Comparison of ENCODE assay signal across 22 cellular contexts in the genomic region with DNA sequence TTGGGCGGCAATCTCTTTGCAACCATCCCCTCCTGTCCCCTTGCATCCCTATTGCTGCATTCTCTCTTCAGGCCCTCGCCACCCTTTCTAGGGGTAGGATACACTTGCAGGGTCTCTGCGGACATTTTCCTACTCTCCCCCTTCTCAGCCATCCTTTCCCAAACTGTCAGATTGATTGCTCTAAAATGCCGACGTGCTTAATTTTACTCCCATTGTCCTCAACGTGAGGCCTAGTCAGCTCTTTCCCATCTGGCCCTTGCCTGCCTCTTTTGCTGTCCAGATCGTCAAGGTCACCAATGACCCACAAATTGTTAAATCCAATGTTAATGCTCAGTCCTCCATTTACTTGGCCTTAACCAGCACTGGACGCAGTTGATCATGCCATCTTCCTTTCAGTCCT. TPM values are rescaled to one million over a fixed set of nuclear protein-coding genes. Genes with fewer than 3 reads are reported as not detected.
A peak's percentile ranks its signal among the peaks of the same experiment; 100 is the strongest.
DNase-seq lines count a peak whose midpoint lies in the region; ATAC-seq, FAIRE-seq and TF ChIP-seq lines count a peak whose summit lies in the region.
"Had no signal": no experiment of that assay in that cellular context is flagged by ENCODE, and none has a peak within 500 bp of the region (broad histone marks: within the 10 kb centered on the region; RNA-seq: fewer than 3 reads in every experiment).

No MANE protein-coding gene starts in this region.

- TF ChIP-seq CTCF in HepG2 (CRISPR knock-in tag; IDR thresholded peaks at IDR 0.05) (no peak), right lobe of liver (IDR thresholded peaks at IDR 0.05) (no peak), HCT116 (IDR thresholded peaks at IDR 0.05 in 2 of 3, conservative IDR thresholded peaks at IDR 0.05 in 1 of 3; ENCODE audit: borderline replicate concordance in 1 of 3, insufficient read depth in 1 of 3, low read depth in 2 of 3, low read length in 2 of 3) (no peak), H1 (IDR thresholded peaks at IDR 0.05; ENCODE audit: control extremely low read depth in 1 of 3, insufficient read depth in 1 of 3, low read depth in 1 of 3, low read length in 3 of 3) (no peak)

- FAIRE-seq in HepG2 (lab: Jason Lieb, UNC) (no peak), H1 (lab: Jason Lieb, UNC) (no peak)
- FAIRE-seq: A204.1, D721Med, G401.6, GM12891 had no signal

- H3K4me2 ChIP-seq in HepG2 (ENCODE audit: low read depth, low read length) (no peak overlapping the region), HCT116 (ENCODE audit: low read length) (peak overlapping the region; percentile 67; the same call in 1 of the 2 replicates), H1 (ENCODE audit: insufficient read depth in 1 of 2, low read depth in 2 of 2, low read length in 2 of 2) (no peak overlapping the region; a peak in 1 of 4 replicates)
- H3K4me2 ChIP-seq: BLaER1 treated with 17β-estradiol and CSF1 and Interleukin-3, amounts not matched to agents 10 nM and 100 nM had no signal

- H4K8ac ChIP-seq in H1 (ENCODE audit: extremely low read depth, insufficient read depth, low read length): no peak overlapping the region

- ATAC-seq in HepG2 (no peak), right lobe of liver (no peak), HCT116 (no peak), GM21619 (IDR thresholded peaks at IDR 0.05; ENCODE audit: unreplicated experiment) (no peak), GM18873 (IDR thresholded peaks at IDR 0.05; ENCODE audit: low FRiP score, unreplicated experiment) (no peak)
- ATAC-seq: CD8-positive, alpha-beta T cell had no signal

- H3K9me3 ChIP-seq in HepG2 (ENCODE audit: low read length): no peaks in the 10 kb centered on the region
- no peaks in the 10 kb centered on the region for H3K9me3 ChIP-seq in right lobe of liver
- no peaks in the 10 kb centered on the region for H3K9me3 ChIP-seq in HCT116 (ENCODE audit: control insufficient read depth in 1 of 2, insufficient read depth in 1 of 2, low read depth in 1 of 2, low read length in 2 of 2)
- no peaks in the 10 kb centered on the region for H3K9me3 ChIP-seq in H1 (ENCODE audit: insufficient read depth in 2 of 2, low read depth in 1 of 2, low read length in 1 of 2)
- H3K9me3 ChIP-seq: BLaER1 treated with 17β-estradiol and CSF1 and Interleukin-3, amounts not matched to agents 10 nM and 100 nM; Caco-2 had no signal

- H2BK120ac ChIP-seq in H1 (replicated peaks; ENCODE audit: low read depth, low read length): no peak overlapping the region

- no peak overlapping the region for H3K14ac ChIP-seq in H1 (ENCODE audit: insufficient read length)

- H2BK5ac ChIP-seq in H1 (ENCODE audit: low read depth, low read length): no peak overlapping the region

- H2AFZ ChIP-seq in HepG2 (ENCODE audit: low read length) (no peak overlapping the region), HCT116 (ENCODE audit: low read depth, low read length, poor library complexity, severe bottlenecking) (no peak overlapping the region), H1 (ENCODE audit: low read length) (no peak overlapping the region)

- TF ChIP-seq RAD21 in HepG2 (CRISPR knock-in tag; IDR thresholded peaks at IDR 0.05) (no peak), HCT116 (IDR thresholded peaks at IDR 0.05; ENCODE audit: low read depth) (no peak), H1 (IDR thresholded peaks at IDR 0.05 in 1 of 2, conservative IDR thresholded peaks at IDR 0.05 in 1 of 2; ENCODE audit: low read depth in 2 of 2, low read length in 2 of 2) (no peak)

- H3K27me3 ChIP-seq in HepG2 (ENCODE audit: control insufficient read depth in 1 of 2, insufficient read depth in 2 of 2, low read length in 2 of 2) (no peaks in the 10 kb centered on the region; a peak in 1 of 5 replicates), right lobe of liver (no peaks in the 10 kb centered on the region), HCT116 (ENCODE audit: insufficient read depth, low read length) (no peaks in the 10 kb centered on the region), H1 (replicated peaks in 1 of 4; ENCODE audit: control insufficient read depth in 3 of 4, extremely low read depth in 1 of 4, insufficient read depth in 3 of 4, low read length in 3 of 4) (peaks cover 64 to 84% (median 79%) of the 10 kb centered on the region in 4 experiments)
- H3K27me3 ChIP-seq: BLaER1 treated with 17β-estradiol and CSF1 and Interleukin-3, amounts not matched to agents 10 nM and 100 nM had no signal

- intact Hi-C loops in HepG2 (cut with micrococcal nuclease; ENCODE audit: unreplicated experiment): no loop called here
- intact Hi-C loops in right lobe of liver (cut with DNase I): no loop called here
- intact Hi-C loops in HCT116 (cut with micrococcal nuclease): no loop called here

- H4K5ac ChIP-seq in H1 (ENCODE audit: insufficient read length, low read depth, low read length): no peak overlapping the region

- H3K27ac ChIP-seq in HepG2 (ENCODE audit: extremely low read length, insufficient read depth, low read length) (no peak overlapping the region), right lobe of liver (no peak overlapping the region), HCT116 (ENCODE audit: low read depth, low read length) (no peak overlapping the region), H1 (ENCODE audit: low read depth, low read length) (no peak overlapping the region)
- H3K27ac ChIP-seq: BLaER1 treated with 17β-estradiol and CSF1 and Interleukin-3, amounts not matched to agents 10 nM and 100 nM; C4-2B had no signal

- H4K91ac ChIP-seq in H1 (replicated peaks; ENCODE audit: insufficient read length, low read length): no peak overlapping the region

- no peak overlapping the region for H3K9ac ChIP-seq in HepG2 (ENCODE audit: insufficient read depth, low read depth, low read length)
- H3K9ac ChIP-seq in HCT116 (ENCODE audit: low read length): no peak overlapping the region
- H3K9ac ChIP-seq in H1 (replicated peaks in 1 of 4; ENCODE audit: extremely low read depth in 1 of 4, low read depth in 3 of 4, low read length in 3 of 4): no peak overlapping the region
- H3K9ac ChIP-seq: BLaER1 treated with 17β-estradiol and CSF1 and Interleukin-3, amounts not matched to agents 10 nM and 100 nM had no signal

- no peaks in the 10 kb centered on the region for H3K36me3 ChIP-seq in HepG2 (replicated peaks in 1 of 2; ENCODE audit: control insufficient read depth in 1 of 2, insufficient read depth in 2 of 2, low read length in 2 of 2)
- no peaks in the 10 kb centered on the region for H3K36me3 ChIP-seq in right lobe of liver
- no peaks in the 10 kb centered on the region for H3K36me3 ChIP-seq in HCT116 (ENCODE audit: control insufficient read depth in 1 of 2, insufficient read depth in 2 of 2, low read length in 2 of 2)
- H3K36me3 ChIP-seq in H1 (ENCODE audit: control insufficient read depth in 2 of 4, insufficient read depth in 4 of 4, low read length in 3 of 4): no peaks in the 10 kb centered on the region
- H3K36me3 ChIP-seq: BLaER1 treated with 17β-estradiol and CSF1 and Interleukin-3, amounts not matched to agents 10 nM and 100 nM had no signal

- CTCF ChIA-PET in HepG2 (lab: Yijun Ruan, JAX; ENCODE audit: low intra/inter-chr PET ratio, low total read pairs) (no interaction called here), HCT116 (lab: Charles Lee) (no interaction called here), H1 (lab: Charles Lee; ENCODE audit: partially characterized antibody) (no interaction called here)

- TF ChIP-seq POLR2A in HepG2 (IDR thresholded peaks at IDR 0.05; ENCODE audit: insufficient read depth in 1 of 2, low read depth in 2 of 2, low read length in 2 of 2) (no peak), right lobe of liver (IDR thresholded peaks at IDR 0.05) (no peak), HCT116 (IDR thresholded peaks at IDR 0.05; ENCODE audit: borderline replicate concordance, extremely low read depth, insufficient read depth, insufficient read length) (no peak), H1 (IDR thresholded peaks at IDR 0.05; ENCODE audit: control extremely low read depth in 1 of 2, low read depth in 2 of 2, low read length in 2 of 2) (no peak)

- in situ Hi-C loops in HepG2 (cut with HindIII; ENCODE audit: extremely low pct_ligation_motif_present, low pct_unique_long_range_greater_than_20kb): no loop called here

- H3K56ac ChIP-seq in H1 (replicated peaks; ENCODE audit: insufficient read length, low read depth, low read length): no peak overlapping the region

- DNase-seq in HepG2 (ENCODE audit: low spot score) (no peak), right lobe of liver (no peak), HCT116 (ENCODE audit: low read depth, low spot score) (no peak), H1 (ENCODE audit: low read depth in 1 of 2, low spot score in 2 of 2) (no peak)
- DNase-seq: 8988T; AML-193; Calu3; CD4-positive, alpha-beta T cell; CD8-positive, alpha-beta T cell; DMS79 treated with DMSO at 0.1 percent for 48 hours; GF-D8 had no signal

- H3K23me2 ChIP-seq in H1 (ENCODE audit: low read depth, low read length): no peaks in the 10 kb centered on the region

- no peaks in the 10 kb centered on the region for H3K9me2 ChIP-seq in HCT116 (ENCODE audit: insufficient read depth)

- no peak overlapping the region for H2AK5ac ChIP-seq in H1 (ENCODE audit: low read depth, low read length)

- H2BK12ac ChIP-seq in H1 (ENCODE audit: low read depth, low read length): no peak overlapping the region

- TF ChIP-seq EP300 in HepG2 (IDR thresholded peaks at IDR 0.05; ENCODE audit: low read depth in 2 of 2, low read length in 2 of 2) (no peak), HepG2 (CRISPR knock-in tag; IDR thresholded peaks at IDR 0.05; ENCODE audit: borderline replicate concordance) (no peak), H1 (IDR thresholded peaks at IDR 0.05; ENCODE audit: borderline replicate concordance in 1 of 2, low read depth in 2 of 2, low read length in 2 of 2) (no peak)

- no peak overlapping the region for H3K23ac ChIP-seq in H1 (ENCODE audit: insufficient read length)

- RAD21 ChIA-PET in HCT116 (lab: Charles Lee; ENCODE audit: low non-redundant PET in 1 of 2, low total read pairs in 2 of 2, uncharacterized antibody in 2 of 2, unreplicated experiment in 2 of 2): no interaction called here

- H2BK15ac ChIP-seq in H1 (ENCODE audit: low read length): no peak overlapping the region

- no TSS peak for BruUV-seq in HepG2 (replicated peaks; lab: Mats Ljungman, UMichigan)
- no TSS peak for BruUV-seq in HCT116 (replicated peaks; lab: Mats Ljungman, UMichigan)

- H3K4me3 ChIP-seq in HepG2 (replicated peaks in 1 of 3; ENCODE audit: insufficient read depth in 1 of 3, low read depth in 2 of 3, low read length in 3 of 3) (no peak overlapping the region), right lobe of liver (no peak overlapping the region), HCT116 (replicated peaks in 1 of 2; ENCODE audit: low read depth in 1 of 2, low read length in 2 of 2) (no peak overlapping the region), H1 (ENCODE audit: extremely low read depth in 1 of 4, insufficient read depth in 2 of 4, low read depth in 3 of 4, low read length in 4 of 4) (no peak overlapping the region)
- H3K4me3 ChIP-seq: BLaER1 treated with 17β-estradiol and CSF1 and Interleukin-3, amounts not matched to agents 10 nM and 100 nM had no signal

- POLR2A ChIA-PET in HepG2 (lab: Yijun Ruan, JAX): no interaction called here
- POLR2A ChIA-PET in HCT116 (lab: Charles Lee): no interaction called here
- POLR2A ChIA-PET in H1 (lab: Charles Lee; ENCODE audit: partially characterized antibody): no interaction called here

- WGBS in HepG2 (ENCODE audit: low lambda C conversion rate): 81% methylated on average over 8 of the region's 8 CpGs
- WGBS in right lobe of liver (ENCODE audit: insufficient coverage, low coverage, low lambda C conversion rate, missing lambda C conversion rate): 78% methylated on average over 7 of the region's 8 CpGs
- 72% methylated on average over 8 of the region's 8 CpGs; no CpG with 5 or more reads in 1 of the 2 experiments for WGBS in H1 (ENCODE audit: extremely low coverage in 1 of 2, insufficient coverage in 1 of 2, insufficient read length in 1 of 2, insufficient replicate concordance in 2 of 2, low coverage in 1 of 2, low lambda C conversion rate in 2 of 2, missing lambda C conversion rate in 1 of 2), 2 experiments

- no peaks in the 10 kb centered on the region for H4K20me1 ChIP-seq in HepG2 (ENCODE audit: insufficient read depth, low read length)
- no peaks in the 10 kb centered on the region for H4K20me1 ChIP-seq in HCT116 (ENCODE audit: insufficient read depth)
- peaks cover 6 to 10% of the 10 kb centered on the region in 2 experiments for H4K20me1 ChIP-seq in H1 (replicated peaks in 1 of 2; ENCODE audit: control insufficient read depth in 1 of 2, insufficient read depth in 2 of 2, low read length in 2 of 2)
- H4K20me1 ChIP-seq: BLaER1 treated with 17β-estradiol and CSF1 and Interleukin-3, amounts not matched to agents 10 nM and 100 nM had no signal

- H3K4me1 ChIP-seq in HepG2 (ENCODE audit: insufficient read depth, low read length) (peaks cover 19% of the 10 kb centered on the region), right lobe of liver (no peaks in the 10 kb centered on the region), HCT116 (ENCODE audit: control insufficient read depth in 1 of 2, insufficient read depth in 2 of 2, low read length in 2 of 2) (peaks cover 9 to 19% of the 10 kb centered on the region in 2 experiments), H1 (replicated peaks in 1 of 4; ENCODE audit: control insufficient read depth in 3 of 4, insufficient read depth in 4 of 4, low read length in 3 of 4) (peaks cover 3 to 7% (median 5%) of the 10 kb centered on the region in 4 experiments; a peak in 4 of 7 replicates)
- H3K4me1 ChIP-seq: BLaER1 treated with 17β-estradiol and CSF1 and Interleukin-3, amounts not matched to agents 10 nM and 100 nM; Caco-2 had no signal

- no peaks in the 10 kb centered on the region for H3K79me2 ChIP-seq in HepG2 (ENCODE audit: insufficient read depth, low read length)
- H3K79me2 ChIP-seq in HCT116 (ENCODE audit: insufficient read depth, low read length): no peaks in the 10 kb centered on the region
- no peaks in the 10 kb centered on the region for H3K79me2 ChIP-seq in H1 (ENCODE audit: control insufficient read depth in 1 of 2, insufficient read depth in 2 of 2, low read length in 2 of 2)

- H3K4ac ChIP-seq in H1 (replicated peaks; ENCODE audit: insufficient read length, low read depth, low read length): no peak overlapping the region

- no peak overlapping the region for H3K18ac ChIP-seq in H1 (ENCODE audit: extremely low read depth, low read length)

- no peak overlapping the region for H2BK20ac ChIP-seq in H1 (ENCODE audit: low read length)

- no peaks in the 10 kb centered on the region for H3K79me1 ChIP-seq in H1 (ENCODE audit: low read depth, low read length)

RNA-seq across cellular contexts. Expression of a gene that starts 12.7 kb away (rescaled TPM):
- total RNA-seq in HepG2 (2016; rRNA removed; fragmentation: Illumina TruSeq; extraction: Trizol) (19.3 and 22.0 TPM in 2 replicates), right lobe of liver (10 to 100 TPM in 5 of 6 experiments, 1 to 10 TPM in 1; 9.9 to 19.9 (median 16.3) TPM), HCT116 (2021; ENCODE audit: unreplicated experiment) (4.8 TPM)
- 70.4 and 78.7 TPM in 2 replicates for total RNA-seq in HepG2 (2016; cell fraction: cytosol; rRNA removed; fragmentation: Illumina TruSeq; extraction: Trizol; ENCODE audit: low read depth)
- total RNA-seq in HepG2 (2016; cell fraction: insoluble cytoplasmic fraction; rRNA removed; fragmentation: Illumina TruSeq; extraction: Trizol): 20.0 and 23.4 TPM in 2 replicates
- 36.7 and 40.7 TPM in 2 replicates for total RNA-seq in HepG2 (2016; cell fraction: membrane; rRNA removed; fragmentation: Illumina TruSeq; extraction: Trizol)
- total RNA-seq in HepG2 (2016; cell fraction: nucleus; rRNA removed; fragmentation: Illumina TruSeq; extraction: Trizol): 27.3 and 38.1 TPM in 2 replicates
- polyA plus RNA-seq in HepG2 (2011; rRNA removed) (13.4 and 17.7 TPM in 2 replicates), H1 (2011; rRNA removed) (0.52 and 2.8 TPM in 2 replicates)
- 18.1 and 21.4 TPM in 2 replicates for polyA plus RNA-seq in HepG2 (2011; cell fraction: cytosol; rRNA removed)
- polyA plus RNA-seq in HepG2 (2011; cell fraction: nucleus; rRNA removed): 10.7 and 11.9 TPM in 2 replicates
- polyA plus RNA-seq in HepG2 (2012): 14.6 and 23.3 TPM in 2 replicates
- polyA plus RNA-seq in HepG2 (2016; cell fraction: cytosol; fragmentation: Illumina TruSeq; extraction: Trizol; ENCODE audit: low read depth): 51.8 and 58.1 TPM in 2 replicates
- 25.9 and 29.7 TPM in 2 replicates for polyA plus RNA-seq in HepG2 (2016; cell fraction: insoluble cytoplasmic fraction; fragmentation: Illumina TruSeq; extraction: Trizol; ENCODE audit: low read depth)
- 28.6 and 35.5 TPM in 2 replicates for polyA plus RNA-seq in HepG2 (2016; cell fraction: membrane; fragmentation: Illumina TruSeq; extraction: Trizol; ENCODE audit: low read depth)
- 9.9 and 22.8 TPM in 2 replicates for polyA plus RNA-seq in HepG2 (2016; cell fraction: nucleus; fragmentation: Illumina TruSeq; extraction: Trizol; ENCODE audit: insufficient read depth, low read depth)
- polyA minus RNA-seq in HepG2 (2011; rRNA and poly(A)+ RNA removed; ENCODE audit: low replicate concordance): 4.1 and 25.5 TPM in 2 replicates
- polyA minus RNA-seq in HepG2 (2011; cell fraction: cytosol; rRNA and poly(A)+ RNA removed): 5.1 and 7.5 TPM in 2 replicates
- polyA minus RNA-seq in HepG2 (2011; cell fraction: nucleus; rRNA and poly(A)+ RNA removed): 58.6 and 83.8 TPM in 2 replicates
- polyA plus RNA-seq in HCT116 (2012): 4.3 and 4.8 TPM in 2 replicates
- total RNA-seq in H1 (2021; fragmentation: NEBNext Ultra II Directional; extraction: Animal tissue kit (Norgen Biotek cat#: 25700)): 0.86 and 2.4 TPM in 2 replicates
- polyA plus RNA-seq in H1 (2011; cell fraction: cytosol; rRNA removed): 1.9 TPM
- polyA plus RNA-seq in H1 (2011; cell fraction: nucleus; rRNA removed): 2.3 TPM
- 1.3 to 4.1 TPM (median 3.0 TPM) in 4 replicates for polyA plus RNA-seq in H1 (2012, experiment 1 of 2)
- 0.24 TPM for polyA plus RNA-seq in H1 (2012, experiment 2 of 2)
- 0.24 TPM for polyA plus RNA-seq in H1 (2013, experiment 1 of 2)
- polyA plus RNA-seq in H1 (2013, experiment 2 of 2): 0.39 TPM
- 0.63 and 4.4 TPM in 2 replicates for polyA minus RNA-seq in H1 (2011; rRNA and poly(A)+ RNA removed)
- polyA minus RNA-seq in H1 (2011; cell fraction: cytosol; rRNA and poly(A)+ RNA removed): 1.1 TPM
- polyA minus RNA-seq in H1 (2011; cell fraction: nucleus; rRNA and poly(A)+ RNA removed): 5.4 TPM
- total RNA-seq: B cell; CD4-positive, alpha-beta T cell; CD8-positive, alpha-beta T cell had no signal
- polyA plus RNA-seq: BJ had no signal

RNA-seq across cellular contexts. Expression of a gene that starts 17.1 kb away (rescaled TPM):
- total RNA-seq in HepG2 (2016; rRNA removed; fragmentation: Illumina TruSeq; extraction: Trizol) (5.8 and 8.3 TPM in 2 replicates), right lobe of liver (1 to 10 TPM; 2.9 to 7.1 (median 5.4) TPM), HCT116 (2021; ENCODE audit: unreplicated experiment) (30.4 TPM)
- 1.8 and 1.9 TPM in 2 replicates for total RNA-seq in HepG2 (2016; cell fraction: cytosol; rRNA removed; fragmentation: Illumina TruSeq; extraction: Trizol; ENCODE audit: low read depth)
- 5.6 and 8.5 TPM in 2 replicates for total RNA-seq in HepG2 (2016; cell fraction: insoluble cytoplasmic fraction; rRNA removed; fragmentation: Illumina TruSeq; extraction: Trizol)
- total RNA-seq in HepG2 (2016; cell fraction: membrane; rRNA removed; fragmentation: Illumina TruSeq; extraction: Trizol): 6.0 and 6.3 TPM in 2 replicates
- 8.7 TPM in 2 replicates for total RNA-seq in HepG2 (2016; cell fraction: nucleus; rRNA removed; fragmentation: Illumina TruSeq; extraction: Trizol)
- polyA plus RNA-seq in HepG2 (2011; rRNA removed) (2.7 and 4.0 TPM in 2 replicates), H1 (2011; rRNA removed) (0.03 and 0.09 TPM in 2 replicates)
- 2.4 and 4.0 TPM in 2 replicates for polyA plus RNA-seq in HepG2 (2011; cell fraction: cytosol; rRNA removed)
- polyA plus RNA-seq in HepG2 (2011; cell fraction: nucleus; rRNA removed): 15.1 and 19.3 TPM in 2 replicates
- 9.8 and 13.3 TPM in 2 replicates for polyA plus RNA-seq in HepG2 (2012)
- polyA plus RNA-seq in HepG2 (2016; cell fraction: cytosol; fragmentation: Illumina TruSeq; extraction: Trizol; ENCODE audit: low read depth): 1.3 and 1.4 TPM in 2 replicates
- polyA plus RNA-seq in HepG2 (2016; cell fraction: insoluble cytoplasmic fraction; fragmentation: Illumina TruSeq; extraction: Trizol; ENCODE audit: low read depth): 13.9 and 16.9 TPM in 2 replicates
- polyA plus RNA-seq in HepG2 (2016; cell fraction: membrane; fragmentation: Illumina TruSeq; extraction: Trizol; ENCODE audit: low read depth): 4.1 and 4.2 TPM in 2 replicates
- 25.1 and 25.7 TPM in 2 replicates for polyA plus RNA-seq in HepG2 (2016; cell fraction: nucleus; fragmentation: Illumina TruSeq; extraction: Trizol; ENCODE audit: insufficient read depth, low read depth)
- polyA minus RNA-seq in HepG2 (2011; rRNA and poly(A)+ RNA removed; ENCODE audit: low replicate concordance): 1.0 and 15.3 TPM in 2 replicates
- polyA minus RNA-seq in HepG2 (2011; cell fraction: cytosol; rRNA and poly(A)+ RNA removed): 10.1 and 11.8 TPM in 2 replicates
- 7.0 and 10.7 TPM in 2 replicates for polyA minus RNA-seq in HepG2 (2011; cell fraction: nucleus; rRNA and poly(A)+ RNA removed)
- 18.7 and 21.4 TPM in 2 replicates for polyA plus RNA-seq in HCT116 (2012)
- 0.13 and 0.27 TPM in 2 replicates for total RNA-seq in H1 (2021; fragmentation: NEBNext Ultra II Directional; extraction: Animal tissue kit (Norgen Biotek cat#: 25700))
- 0.05 TPM for polyA plus RNA-seq in H1 (2011; cell fraction: cytosol; rRNA removed)
- polyA plus RNA-seq in H1 (2011; cell fraction: nucleus; rRNA removed): 0.13 TPM
- polyA plus RNA-seq in H1 (2012, experiment 1 of 2): 0.07 to 0.11 TPM (median 0.08 TPM) in 4 replicates
- polyA plus RNA-seq in H1 (2012, experiment 2 of 2): 0.14 TPM
- 0.20 TPM for polyA plus RNA-seq in H1 (2013, experiment 1 of 2)
- 0.13 TPM for polyA plus RNA-seq in H1 (2013, experiment 2 of 2)
- polyA minus RNA-seq in H1 (2011; rRNA and poly(A)+ RNA removed): not detected in 2 replicates
- polyA minus RNA-seq in H1 (2011; cell fraction: cytosol; rRNA and poly(A)+ RNA removed): not detected
- polyA minus RNA-seq in H1 (2011; cell fraction: nucleus; rRNA and poly(A)+ RNA removed): 0.20 TPM
- total RNA-seq: B cell; CD8-positive, alpha-beta T cell had no signal
